Comparison of ENCODE assay signal across 24 cellular contexts in the genomic region with DNA sequence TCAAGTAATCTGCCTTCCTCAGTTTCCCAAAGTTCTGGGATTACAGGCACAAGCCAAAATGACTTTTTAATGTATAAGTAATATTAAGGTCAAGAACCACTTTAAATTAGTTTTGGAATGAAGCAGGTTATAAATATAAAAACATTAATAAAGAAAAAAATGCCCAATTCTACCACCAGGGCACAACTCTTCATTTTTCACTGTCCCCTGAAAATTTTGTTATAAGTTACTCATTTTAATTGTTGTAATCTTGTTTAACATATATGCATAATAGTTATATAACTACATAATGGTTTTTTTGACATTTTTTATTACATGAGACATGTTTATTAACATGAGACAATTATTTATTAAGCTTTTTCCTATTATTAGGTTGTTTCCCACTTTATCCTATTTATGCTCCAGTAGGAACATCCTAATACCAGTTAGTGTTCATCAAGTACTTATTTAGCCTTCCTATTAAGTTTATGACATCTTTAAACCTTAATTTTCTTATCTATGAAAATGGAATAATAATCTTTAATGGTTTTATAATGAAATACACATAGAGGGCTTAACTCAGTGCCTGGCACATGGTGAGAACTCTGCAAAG.
A peak's percentile ranks its signal among the peaks of the same experiment; 100 is the strongest.
DNase-seq lines count a peak whose midpoint lies in the region; ATAC-seq and TF ChIP-seq lines count a peak whose summit lies in the region.
"Had no signal": no experiment of that assay in that cellular context is flagged by ENCODE, and none has a peak within 500 bp of the region (broad histone marks: within the 10 kb centered on the region; RNA-seq: fewer than 3 reads in every experiment).

No MANE protein-coding gene starts in this region.

- no peak overlapping the region for H3K9ac ChIP-seq in KMS-11
- no peak overlapping the region for H3K9ac ChIP-seq in endodermal cell (ENCODE audit: extremely low read depth, low read length, poor library complexity, severe bottlenecking)

- H3K36me3 ChIP-seq in KMS-11 (ENCODE audit: insufficient read depth) (no peaks in the 10 kb centered on the region), endodermal cell (ENCODE audit: control insufficient read depth, insufficient read depth, low read length) (peaks cover 11% of the 10 kb centered on the region), stomach (peaks cover 0 to 19% (median 3%) of the 10 kb centered on the region in 4 donors)
- H3K36me3 ChIP-seq: prostate gland, vagina had no signal

- H3K27ac Mint-ChIP-seq in endodermal cell: no peak overlapping the region
- H3K27ac Mint-ChIP-seq in nephron progenitor cell: no peak overlapping the region
- H3K27ac Mint-ChIP-seq: memory B cell, naive B cell had no signal

- no peak overlapping the region for H3K27ac ChIP-seq in AG04450 (ENCODE audit: low read depth, low read length)
- no peak overlapping the region for H3K27ac ChIP-seq in KMS-11
- no peak overlapping the region for H3K27ac ChIP-seq in endodermal cell (ENCODE audit: low read depth, low read length)
- no peak overlapping the region for H3K27ac ChIP-seq in stomach
- H3K27ac ChIP-seq: prostate gland, skin epidermis, vagina had no signal

- no peak overlapping the region for H2AFZ ChIP-seq in KMS-11 (ENCODE audit: low read depth)

- ATAC-seq in GM21619 (IDR thresholded peaks at IDR 0.05; ENCODE audit: unreplicated experiment): no peak

- TF ChIP-seq EP300 in stomach (IDR thresholded peaks at IDR 0.05): no peak

- H3K4me3 Mint-ChIP-seq in endodermal cell: no peak overlapping the region
- H3K4me3 Mint-ChIP-seq in nephron progenitor cell: no peak overlapping the region
- H3K4me3 Mint-ChIP-seq: memory B cell, naive B cell had no signal

- CTCF ChIA-PET in AG04450 (lab: Charles Lee): interaction anchor here (1.0 to 1.5 kb wide), 3 partner anchors 18 to 35 kb away, joined by 3 to 4 read pairs (median 4); no protein-coding TSS in a partner anchor

- POLR2A ChIA-PET in AG04450 (lab: Yijun Ruan, JAX): no interaction called here

- H3K4me1 ChIP-seq in KMS-11 (ENCODE audit: low read depth, poor library complexity, severe bottlenecking): no peaks in the 10 kb centered on the region
- H3K4me1 ChIP-seq in endodermal cell (ENCODE audit: control insufficient read depth, insufficient read depth, low read length): no peaks in the 10 kb centered on the region
- no peaks in the 10 kb centered on the region for H3K4me1 ChIP-seq in stomach
- H3K4me1 ChIP-seq: prostate gland, vagina had no signal

- H3K27me3 Mint-ChIP-seq in endodermal cell (ENCODE audit: insufficient read depth) (no peaks in the 10 kb centered on the region), nephron progenitor cell (ENCODE audit: low read depth, poor library complexity) (peaks cover 4% of the 10 kb centered on the region)

- intact Hi-C loops in stomach (cut with DNase I; ENCODE audit: low total_unique reads): no loop called here

- H3K4me1 Mint-ChIP-seq in endodermal cell: peaks cover 4% of the 10 kb centered on the region
- no peaks in the 10 kb centered on the region for H3K4me1 Mint-ChIP-seq in nephron progenitor cell

- H4K20me1 ChIP-seq in KMS-11 (ENCODE audit: insufficient read depth): no peaks in the 10 kb centered on the region

- no peaks in the 10 kb centered on the region for H3K79me2 ChIP-seq in KMS-11 (ENCODE audit: insufficient read depth, low read depth)

- H3K9me3 ChIP-seq in AG04450 (ENCODE audit: control insufficient read depth, insufficient read depth, low read length) (no peaks in the 10 kb centered on the region), endodermal cell (ENCODE audit: control insufficient read depth, low read length) (no peaks in the 10 kb centered on the region), stomach (no peaks in the 10 kb centered on the region)
- H3K9me3 ChIP-seq: prostate gland, vagina had no signal

- TF ChIP-seq CTCF in AG04450 (IDR thresholded peaks at IDR 0.05; ENCODE audit: low read depth, low read length) (peak; percentile 24; the same call in 1 of the 2 replicates), KMS-11 (conservative IDR thresholded peaks at IDR 0.05; ENCODE audit: low read depth, low read length) (peak; percentile 40; the same call in 1 of the 2 replicates), endodermal cell (conservative IDR thresholded peaks at IDR 0.05) (peak; percentile 66), nephron progenitor cell (IDR thresholded peaks at IDR 0.05) (peak; percentile 29), stomach (IDR thresholded peaks at IDR 0.05) (peak in 2 of 7 experiments; percentile 12 to 29)

- H3K4me3 ChIP-seq in AG04450 (ENCODE audit: low read depth, low read length) (no peak overlapping the region), KMS-11 (IDR thresholded peaks at IDR 0.05; ENCODE audit: insufficient read depth, low read depth, low read length) (no peak overlapping the region), endodermal cell (ENCODE audit: low read length) (no peak overlapping the region), stomach (no peak overlapping the region)
- H3K4me3 ChIP-seq: prostate gland, skin epidermis, vagina had no signal

- no peak overlapping the region for H3K4me2 ChIP-seq in KMS-11

- no peak for TF ChIP-seq POLR2A in stomach (IDR thresholded peaks at IDR 0.05)

- no peak for DNase-seq in AG04450 (ENCODE audit: low read depth, low spot score)
- no peak for DNase-seq in endodermal cell
- DNase-seq in nephron progenitor cell: no peak
- no peak for DNase-seq in stomach
- DNase-seq in activated gamma-delta T cell treated with Interleukin-2 at 50 U/mL for 16 hours: no peak
- DNase-seq in COR-L47 (lab: John Stamatoyannopoulos, UW): no peak
- DNase-seq: activated naive CD4-positive, alpha-beta T cell; amygdala; cerebellar nuclear complex; effector memory CD4-positive, alpha-beta T cell; foreskin melanocyte; KBM-7; naive B cell; NCI-H1048; NCI-H2081 treated with DMSO at 0.1 percent for 48 hours; NCI-H510A treated with DMSO at 0.1 percent for 48 hours; stimulated activated CD4-positive, alpha-beta T cell treated with anti-CD3 and anti-CD28 coated beads, Interleukin-4, amount 100 ng/mL, for 24 hours; T-helper 1 cell had no signal

- H3K9me3 Mint-ChIP-seq in endodermal cell (no peaks in the 10 kb centered on the region), nephron progenitor cell (no peaks in the 10 kb centered on the region)
- H3K9me3 Mint-ChIP-seq: memory B cell, naive B cell had no signal

- H3K36me3 Mint-ChIP-seq in endodermal cell (ENCODE audit: low read depth) (peaks cover 26% of the 10 kb centered on the region), nephron progenitor cell (ENCODE audit: low read depth) (peaks cover 6% of the 10 kb centered on the region)

- H3K27me3 ChIP-seq in AG04450 (ENCODE audit: control insufficient read depth, insufficient read depth, low read length) (no peaks in the 10 kb centered on the region), KMS-11 (ENCODE audit: insufficient read depth, low read depth) (no peaks in the 10 kb centered on the region), endodermal cell (ENCODE audit: control insufficient read depth, insufficient read depth, low read length, poor library complexity, severe bottlenecking) (no peaks in the 10 kb centered on the region), stomach (no peaks in the 10 kb centered on the region)
- H3K27me3 ChIP-seq: vagina had no signal
